In genomic region chr19:46856062-46857022, GRCh38 we compare ENCODE assay signal across 8 cellular contexts. TPM values are rescaled to one million over a fixed set of nuclear protein-coding genes. Genes with fewer than 3 reads are reported as not detected.
DNase-seq lines count a peak whose midpoint lies in the region; FAIRE-seq and TF ChIP-seq lines count a peak whose summit lies in the region.

No MANE protein-coding gene starts in this region.

- H3K4me1 ChIP-seq in right atrium auricular region: peaks cover 0 to 25% of the 10 kb centered on the region in 2 donors

- DNase-seq in DMS79 treated with DMSO at 0.1 percent for 48 hours (lab: John Stamatoyannopoulos, UW) (peak; percentile 90), HCEC 1CT (peak; percentile 97), NCI-H1436 (lab: John Stamatoyannopoulos, UW) (peak; percentile 70), anterior cingulate cortex (lab: John Stamatoyannopoulos, UW) (peak; percentile 55 to 99 (median 95)), right atrium auricular region (ENCODE audit: low spot score) (peak; percentile 99), putamen (ENCODE audit: low spot score) (peak; percentile 97), urothelium cell line (ENCODE audit: low spot score) (peak; percentile 38)
- peak; percentile 91 for DNase-seq in T-helper 2 cell treated with Interferon-gamma antibody and Interleukin-4, amounts not matched to agents 5 μg/mL and 100 μg/mL, for 36 hours (ENCODE audit: low spot score)

- peak overlapping the region; percentile 85 for H3K27ac Mint-ChIP-seq in T-helper 2 cell treated with Interferon-gamma antibody and Interleukin-4, amounts not matched to agents 5 μg/mL and 100 μg/mL, for 36 hours

- H3K36me3 Mint-ChIP-seq in T-helper 2 cell treated with Interferon-gamma antibody and Interleukin-4, amounts not matched to agents 5 μg/mL and 100 μg/mL, for 36 hours (ENCODE audit: low read depth): peaks cover 4% of the 10 kb centered on the region

- peak overlapping the region; percentile 83 for H3K4me3 Mint-ChIP-seq in T-helper 2 cell treated with Interferon-gamma antibody and Interleukin-4, amounts not matched to agents 5 μg/mL and 100 μg/mL, for 36 hours

- no peaks in the 10 kb centered on the region for H3K9me3 ChIP-seq in right atrium auricular region

- peak; percentile 86 for TF ChIP-seq CTCF in right atrium auricular region (IDR thresholded peaks at IDR 0.05)

- H3K27me3 ChIP-seq in right atrium auricular region: no peaks in the 10 kb centered on the region

- H3K4me1 Mint-ChIP-seq in T-helper 2 cell treated with Interferon-gamma antibody and Interleukin-4, amounts not matched to agents 5 μg/mL and 100 μg/mL, for 36 hours (ENCODE audit: low read depth): peaks cover 13% of the 10 kb centered on the region

- H3K9me3 Mint-ChIP-seq in T-helper 2 cell treated with Interferon-gamma antibody and Interleukin-4, amounts not matched to agents 5 μg/mL and 100 μg/mL, for 36 hours: no peaks in the 10 kb centered on the region

- H3K27me3 Mint-ChIP-seq in T-helper 2 cell treated with Interferon-gamma antibody and Interleukin-4, amounts not matched to agents 5 μg/mL and 100 μg/mL, for 36 hours (ENCODE audit: low read depth): peaks cover 3% of the 10 kb centered on the region

- H3K27ac ChIP-seq in right atrium auricular region: peak overlapping the region; percentile 80 to 87

- peak overlapping the region; percentile 28 to 45 for H3K4me3 ChIP-seq in right atrium auricular region

- no peaks in the 10 kb centered on the region for H3K36me3 ChIP-seq in right atrium auricular region

- FAIRE-seq in urothelium cell line (lab: Jason Lieb, UNC): no peak

RNA-seq across cellular contexts. Expression of gene ARHGAP35, which starts 4.5 kb away (rescaled TPM):
- 10 to 100 TPM; 59.1 to 76.5 TPM for total RNA-seq in right atrium auricular region

RNA-seq across cellular contexts. Expression of gene AP2S1, which starts 5.7 kb away (rescaled TPM):
- 100 to 1,000 TPM in 1 of 2 donors, 10 to 100 TPM in 1; 61.0 to 103 TPM for total RNA-seq in right atrium auricular region

Comparison
In these comparisons a context has a peak if more than half of its experiments do, and no peak if none do; other contexts are left out.
1. Peak in every context shown above with its lines: DNase-seq, H3K4me3 ChIP-seq and H3K27ac ChIP-seq.
2. DNase-seq: peak in every context shown above with its lines; median percentile 99 in right atrium auricular region; 97 in HCEC 1CT; 97 in putamen; 95 in anterior cingulate cortex; 91 in T-helper 2 cell treated with Interferon-gamma antibody and Interleukin-4, amounts not matched to agents 5 μg/mL and 100 μg/mL, for 36 hours; 90 in DMS79 treated with DMSO at 0.1 percent for 48 hours; 70 in NCI-H1436; 38 in urothelium cell line.